ENCODE assay signal across 8 cellular contexts in the genomic region with DNA sequence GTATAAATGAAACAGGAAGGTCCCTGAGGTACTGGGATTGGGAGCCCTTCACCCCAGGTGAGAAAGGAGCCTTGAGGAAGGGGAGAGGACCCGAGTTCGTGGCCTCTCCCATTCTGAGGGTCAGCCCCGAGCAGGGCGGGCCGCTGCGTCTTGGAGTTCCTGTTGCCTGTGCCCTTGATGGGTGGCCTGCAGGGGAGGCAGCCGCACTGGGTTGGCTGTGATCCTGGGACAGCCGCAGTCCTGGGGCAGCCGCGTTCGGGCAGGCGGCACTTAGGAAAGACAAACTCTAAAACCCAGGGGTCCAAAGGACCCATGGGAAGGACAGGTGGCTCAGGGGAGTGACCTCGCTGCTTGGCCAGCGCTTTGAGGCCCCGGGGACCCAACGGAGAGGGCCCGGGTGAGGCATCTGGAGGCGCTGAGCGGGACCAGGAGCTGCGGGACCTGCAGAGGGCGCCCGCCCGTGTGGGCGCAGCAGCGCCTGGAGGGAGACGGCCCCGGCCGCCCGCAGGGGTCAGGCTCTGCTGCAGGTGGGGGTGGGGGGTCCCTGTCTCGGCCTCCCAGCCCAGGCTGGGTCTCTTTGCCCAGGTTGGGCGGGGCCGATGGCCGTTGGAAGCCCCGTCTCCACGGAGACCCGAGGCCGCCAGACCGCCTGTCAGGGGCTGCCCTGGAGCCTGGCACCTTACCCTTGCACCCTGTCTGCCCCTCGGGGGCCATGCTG.
DNase-seq lines count a peak whose midpoint lies in the region; ATAC-seq and TF ChIP-seq lines count a peak whose summit lies in the region.

No MANE protein-coding gene starts in this region.

- no peaks in the 10 kb centered on the region for H3K9me3 Mint-ChIP-seq in activated T-cell treated with anti-CD3 and anti-CD28 coated beads, Interleukin-2, amount 50 U/mL, for 24 hours
- peaks cover 4% of the 10 kb centered on the region for H3K9me3 Mint-ChIP-seq in glutamatergic neuron (ENCODE audit: unreplicated experiment)

- peaks cover 9% of the 10 kb centered on the region; the same call in 1 of the 2 replicates for H3K9me3 ChIP-seq in AG04450 (ENCODE audit: control insufficient read depth, insufficient read depth, low read length)
- peaks cover 4% of the 10 kb centered on the region; the same call in 1 of the 2 replicates for H3K9me3 ChIP-seq in HUES6 (ENCODE audit: control insufficient read depth, insufficient read depth, low read depth, low read length)

- no peak for ATAC-seq in GM18873 (IDR thresholded peaks at IDR 0.05; ENCODE audit: low FRiP score, unreplicated experiment)
- ATAC-seq in HG03108 (IDR thresholded peaks at IDR 0.05; ENCODE audit: unreplicated experiment) = no peak

- H3K27ac ChIP-seq in AG04450 (ENCODE audit: low read depth, low read length) = peak overlapping the region; percentile 11
- no peak overlapping the region for H3K27ac ChIP-seq in HUES6 (ENCODE audit: low read depth, low read length)
- no peak overlapping the region for H3K27ac ChIP-seq in rectal smooth muscle tissue (ENCODE audit: low read depth, low read length)

- TF ChIP-seq CTCF in AG04450 (IDR thresholded peaks at IDR 0.05; ENCODE audit: low read depth, low read length) (peak; percentile 64), glutamatergic neuron (IDR thresholded peaks at IDR 0.05; ENCODE audit: partially characterized antibody, unreplicated experiment) (peak; percentile 30)

- H3K36me3 ChIP-seq in HUES6 (ENCODE audit: control insufficient read depth, insufficient read depth, low read length) (no peaks in the 10 kb centered on the region), rectal smooth muscle tissue (ENCODE audit: control insufficient read depth, insufficient read depth, low read length) (no peaks in the 10 kb centered on the region)

- peaks cover 43% of the 10 kb centered on the region for H3K27me3 Mint-ChIP-seq in activated T-cell treated with anti-CD3 and anti-CD28 coated beads, Interleukin-2, amount 50 U/mL, for 24 hours
- peaks cover 7% of the 10 kb centered on the region for H3K27me3 Mint-ChIP-seq in glutamatergic neuron (ENCODE audit: unreplicated experiment)

- POLR2A ChIA-PET in AG04450 (lab: Yijun Ruan, JAX) = no interaction called here

- H3K36me3 Mint-ChIP-seq in activated T-cell treated with anti-CD3 and anti-CD28 coated beads, Interleukin-2, amount 50 U/mL, for 24 hours (ENCODE audit: low read depth) = no peaks in the 10 kb centered on the region
- no peaks in the 10 kb centered on the region for H3K36me3 Mint-ChIP-seq in glutamatergic neuron (ENCODE audit: unreplicated experiment)

- H3K4me1 Mint-ChIP-seq in activated T-cell treated with anti-CD3 and anti-CD28 coated beads, Interleukin-2, amount 50 U/mL, for 24 hours (ENCODE audit: low read depth) = peaks cover 6% of the 10 kb centered on the region
- H3K4me1 Mint-ChIP-seq in glutamatergic neuron (ENCODE audit: low read depth, unreplicated experiment) = peaks cover 10% of the 10 kb centered on the region

- H3K4me1 ChIP-seq in HUES6 (ENCODE audit: control insufficient read depth, insufficient read depth, low read length) (peaks cover 14% of the 10 kb centered on the region), rectal smooth muscle tissue (ENCODE audit: control insufficient read depth, insufficient read depth, low read length) (no peaks in the 10 kb centered on the region)

- peak overlapping the region; percentile 17 for H3K9ac ChIP-seq in HUES6 (ENCODE audit: low read length)
- no peak overlapping the region for H3K9ac ChIP-seq in rectal smooth muscle tissue (ENCODE audit: low read length)

- H3K27ac Mint-ChIP-seq in activated T-cell treated with anti-CD3 and anti-CD28 coated beads, Interleukin-2, amount 50 U/mL, for 24 hours = no peak overlapping the region
- no peak overlapping the region for H3K27ac Mint-ChIP-seq in glutamatergic neuron (ENCODE audit: unreplicated experiment)

- H3K4me3 ChIP-seq in AG04450 (ENCODE audit: low read depth, low read length) = peak overlapping the region; percentile 13; the same call in 1 of the 2 replicates
- H3K4me3 ChIP-seq in HUES6 (ENCODE audit: low read depth, low read length) = peak overlapping the region; percentile 63
- H3K4me3 ChIP-seq in rectal smooth muscle tissue (ENCODE audit: low read length) = peak overlapping the region; percentile 29

- CTCF ChIA-PET in AG04450 (lab: Charles Lee) = no interaction called here

- DNase-seq in AG04450 (ENCODE audit: low read depth, low spot score) (no peak), glutamatergic neuron (peak; percentile 58), H4 (ENCODE audit: low spot score) (no peak)
- DNase-seq in activated T-cell treated with anti-CD3 and anti-CD28 coated beads, Interleukin-2, amount 50 U/mL, for 24 hours = peak; percentile 48

- peaks cover 30% of the 10 kb centered on the region for H3K27me3 ChIP-seq in AG04450 (ENCODE audit: control insufficient read depth, insufficient read depth, low read length)
- H3K27me3 ChIP-seq in HUES6 (ENCODE audit: control insufficient read depth, insufficient read depth, low read length) = no peaks in the 10 kb centered on the region
- H3K27me3 ChIP-seq in rectal smooth muscle tissue (ENCODE audit: control insufficient read depth, insufficient read depth, low read length) = peaks cover 4% of the 10 kb centered on the region

- no peak overlapping the region for H3K4me3 Mint-ChIP-seq in activated T-cell treated with anti-CD3 and anti-CD28 coated beads, Interleukin-2, amount 50 U/mL, for 24 hours
- H3K4me3 Mint-ChIP-seq in glutamatergic neuron (ENCODE audit: unreplicated experiment) = no peak overlapping the region

Comparison
In these comparisons a context has a peak if more than half of its experiments do, and no peak if none do; other contexts are left out.
1. DNase-seq: peak in activated T-cell treated with anti-CD3 and anti-CD28 coated beads, Interleukin-2, amount 50 U/mL, for 24 hours (single experiment) and glutamatergic neuron (single experiment); none in AG04450 (single experiment) and H4 (single experiment).
2. H3K4me3 ChIP-seq: peak in every context shown above with its lines; median percentile 63 in HUES6; 29 in rectal smooth muscle tissue; 13 in AG04450.